13 cellular contexts compared by ENCODE assay signal in genomic region chr3:194857459-194858113, GRCh38.
DNase-seq lines count a peak whose midpoint lies in the region; ATAC-seq and TF ChIP-seq lines count a peak whose summit lies in the region.
"Had no signal": no experiment of that assay in that cellular context is flagged by ENCODE, and none has a peak within 500 bp of the region (broad histone marks: within the 10 kb centered on the region; RNA-seq: fewer than 3 reads in every experiment).

No MANE protein-coding gene starts in this region.

- H3K4me3 ChIP-seq in adipocyte (ENCODE audit: low read length), result no peak overlapping the region
- no peak overlapping the region for H3K4me3 ChIP-seq in fibroblast of lung (replicated peaks in 1 of 4; ENCODE audit: control extremely low read depth in 1 of 4, insufficient read depth in 1 of 4, low read depth in 3 of 4, low read length in 4 of 4)
- H3K4me3 ChIP-seq: BLaER1 had no signal

- TF ChIP-seq POLR2A in GM18505 (IDR thresholded peaks at IDR 0.05; ENCODE audit: borderline replicate concordance, extremely low read depth, insufficient read depth, insufficient read length), result no peak

- no peaks in the 10 kb centered on the region for H3K79me2 ChIP-seq in fibroblast of lung (ENCODE audit: control insufficient read depth, insufficient read depth, low read length)

- peak; percentile 23 for DNase-seq in EL
- DNase-seq in adipocyte (ENCODE audit: low read depth), result peak; percentile 31
- DNase-seq in fibroblast of lung (ENCODE audit: low read depth in 2 of 2), result peak; percentile 25 to 36
- peak; percentile 64 for DNase-seq in retina
- no peak for DNase-seq in pons (ENCODE audit: low spot score)
- no peak for DNase-seq in kidney tubule cell (ENCODE audit: low spot score)
- no peak for DNase-seq in AG08396 (ENCODE audit: low spot score)
- DNase-seq: Caco-2; CD8-positive, alpha-beta memory T cell; H9 had no signal

- H3K9me3 ChIP-seq in adipocyte (ENCODE audit: control insufficient read depth, low read length) (no peaks in the 10 kb centered on the region), fibroblast of lung (ENCODE audit: control insufficient read depth, insufficient read depth, low read depth, low read length) (no peaks in the 10 kb centered on the region)
- H3K9me3 ChIP-seq: BLaER1, Caco-2 had no signal

- no peak overlapping the region for H3K4me2 ChIP-seq in fibroblast of lung (ENCODE audit: extremely low read depth, insufficient read depth, low read length)
- H3K4me2 ChIP-seq: BLaER1 had no signal

- H3K27me3 ChIP-seq in adipocyte (replicated peaks; ENCODE audit: control insufficient read depth, insufficient read depth, low read length), result peaks cover 13% of the 10 kb centered on the region
- H3K27me3 ChIP-seq in fibroblast of lung (ENCODE audit: control insufficient read depth, insufficient read depth, low read length), result peaks cover 3% of the 10 kb centered on the region
- H3K27me3 ChIP-seq: BLaER1 had no signal

- ATAC-seq in GM18505 (IDR thresholded peaks at IDR 0.05; ENCODE audit: unreplicated experiment), result no peak
- ATAC-seq: HepG2 had no signal

- no peak for TF ChIP-seq CTCF in fibroblast of lung (conservative IDR thresholded peaks at IDR 0.05 in 1 of 2, IDR thresholded peaks at IDR 0.05 in 1 of 2; ENCODE audit: low read depth in 1 of 2, low read length in 2 of 2)

- H3K36me3 ChIP-seq in adipocyte (ENCODE audit: control insufficient read depth, insufficient read depth, low read length, severe bottlenecking) (no peaks in the 10 kb centered on the region), fibroblast of lung (ENCODE audit: control insufficient read depth, insufficient read depth, low read length) (no peaks in the 10 kb centered on the region)
- H3K36me3 ChIP-seq: BLaER1 had no signal

- H3K9ac ChIP-seq in adipocyte (ENCODE audit: low read length) (no peak overlapping the region), fibroblast of lung (ENCODE audit: insufficient read depth, low read length) (no peak overlapping the region)
- H3K9ac ChIP-seq: BLaER1 had no signal

- no peak overlapping the region for H2AFZ ChIP-seq in fibroblast of lung (ENCODE audit: low read length)

- H4K20me1 ChIP-seq in fibroblast of lung (ENCODE audit: control insufficient read depth, extremely low read depth, insufficient read depth, low read length), result no peaks in the 10 kb centered on the region
- H4K20me1 ChIP-seq: BLaER1 had no signal

- no peak overlapping the region for H3K27ac ChIP-seq in fibroblast of lung (ENCODE audit: insufficient read depth, low read length)
- H3K27ac ChIP-seq: BLaER1 had no signal

- H3K4me1 ChIP-seq in adipocyte (ENCODE audit: control insufficient read depth, insufficient read depth, low read length) (peaks cover 10% of the 10 kb centered on the region), fibroblast of lung (ENCODE audit: control insufficient read depth, extremely low read depth, insufficient read depth, low read length) (no peaks in the 10 kb centered on the region)

Comparison
In these comparisons a context has a peak if more than half of its experiments do, and no peak if none do; other contexts are left out.
1. DNase-seq: peak in EL (single experiment), adipocyte (single experiment), fibroblast of lung (2 of 2) and retina (single experiment); none in pons (single experiment), kidney tubule cell (single experiment) and AG08396 (single experiment).